Comparison of ENCODE assay signal across 5 cellular contexts in the genomic region with DNA sequence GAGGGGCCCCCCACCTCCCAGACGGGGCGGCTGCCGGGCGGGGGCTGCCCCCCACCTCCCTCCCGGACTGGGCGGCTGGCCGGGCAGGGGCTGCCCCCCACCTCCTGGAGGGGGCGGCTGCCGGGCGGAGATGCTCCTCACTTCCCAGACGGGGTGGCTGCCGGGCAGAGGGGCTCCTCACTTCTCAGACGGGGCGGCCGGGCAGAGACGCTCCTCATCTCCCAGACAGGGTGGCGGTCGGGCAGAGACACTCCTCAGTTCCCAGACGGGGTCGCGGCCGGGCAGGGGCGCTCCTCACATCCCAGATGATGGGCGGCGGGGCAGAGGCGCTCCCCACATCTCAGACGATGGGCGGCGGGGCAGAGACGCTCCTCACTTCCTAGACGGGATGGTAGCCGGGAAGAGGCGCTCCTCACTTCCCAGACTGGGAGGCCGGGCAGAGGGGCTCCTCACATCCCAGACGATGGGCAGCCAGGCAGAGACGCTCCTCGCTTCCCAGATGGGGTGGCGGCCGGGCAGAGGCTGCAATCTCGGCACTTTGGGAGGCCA. TPM values are rescaled to one million over a fixed set of nuclear protein-coding genes. Genes with fewer than 3 reads are reported as not detected.
"Had no signal": no experiment of that assay in that cellular context is flagged by ENCODE, and none has a peak within 500 bp of the region (broad histone marks: within the 10 kb centered on the region; RNA-seq: fewer than 3 reads in every experiment).

No MANE protein-coding gene starts in this region.

RNA-seq across cellular contexts. Expression of gene ABCA10, which starts 32.4 kb away (rescaled TPM):
- total RNA-seq: cardiac muscle cell had no signal
- polyA plus RNA-seq: cardiac muscle cell had no signal

RNA-seq across cellular contexts. Expression of gene ABCA6, which starts 54.5 kb away (rescaled TPM):
- total RNA-seq: activated naive CD4-positive, alpha-beta T cell treated with anti-CD3 and anti-CD28 coated beads for 36 hours; activated T-helper 1 cell treated with anti-CD3 and anti-CD28 coated beads, Interleukin-12 subunit alpha, Interleukin-12 subunit beta, Interleukin-2, Interleukin-4 antibody, amounts not matched to agents 30 ng/mL and 10 ng/mL and 1 ng/mL, durations not matched to agents 14 hours and 24 hours and 36 hours; activated T-helper 2 cell treated with anti-CD3 and anti-CD28 coated beads, Interferon-gamma antibody, Interleukin-2, Interleukin-4, amounts not matched to agents 10 μg/mL and 5 μg/mL and 100 μg/mL, durations not matched to agents 14 hours and 24 hours and 36 hours; astrocyte; cardiac muscle cell had no signal
- polyA plus RNA-seq: cardiac muscle cell had no signal
